In the genomic region with DNA sequence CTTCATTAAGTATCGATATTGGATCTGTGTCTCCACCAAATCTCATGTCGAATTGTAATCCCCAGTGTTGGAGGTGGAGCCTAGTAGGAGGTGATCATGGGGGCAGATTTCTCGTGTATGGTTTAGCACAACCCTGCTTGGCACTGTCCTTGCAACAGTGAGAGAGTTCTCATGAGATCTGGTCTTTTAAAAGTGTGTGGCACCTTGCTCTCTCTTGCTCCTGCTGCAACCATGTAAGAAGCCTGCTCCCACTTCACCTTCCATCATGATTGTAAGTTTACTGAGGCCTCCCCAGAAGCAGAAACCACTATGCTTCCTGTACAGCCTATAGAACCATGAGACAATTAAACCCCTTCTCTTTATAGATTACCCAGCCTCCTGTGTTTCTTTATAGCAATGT, we compare ENCODE assay signal across 24 cellular contexts.
DNase-seq lines count a peak whose midpoint lies in the region; ATAC-seq and TF ChIP-seq lines count a peak whose summit lies in the region.
"Had no signal": no experiment of that assay in that cellular context is flagged by ENCODE, and none has a peak within 500 bp of the region (broad histone marks: within the 10 kb centered on the region; RNA-seq: fewer than 3 reads in every experiment).

No MANE protein-coding gene starts in this region.

- no peak overlapping the region for H3K27ac Mint-ChIP-seq in activated CD8-positive, alpha-beta memory T cell treated with anti-CD3 and anti-CD28 coated beads, Interleukin-2, amount 10 ng/mL, durations not matched to agents 7 days and 5 days
- H3K27ac Mint-ChIP-seq: CD14-positive monocyte; CD4-positive, alpha-beta memory T cell; CD4-positive, CD25-positive, alpha-beta regulatory T cell; CD8-positive, alpha-beta memory T cell had no signal

- H3K27me3 ChIP-seq in vagina (no peaks in the 10 kb centered on the region), right lobe of liver (no peaks in the 10 kb centered on the region)
- H3K27me3 ChIP-seq: BE2C, BLaER1 had no signal

- no peak overlapping the region for H3K4me3 Mint-ChIP-seq in activated CD8-positive, alpha-beta memory T cell treated with anti-CD3 and anti-CD28 coated beads, Interleukin-2, amount 10 ng/mL, durations not matched to agents 7 days and 5 days
- H3K4me3 Mint-ChIP-seq: CD14-positive monocyte; CD4-positive, alpha-beta memory T cell; CD4-positive, CD25-positive, alpha-beta regulatory T cell; CD8-positive, alpha-beta memory T cell had no signal

- H3K9me3 ChIP-seq in vagina (no peaks in the 10 kb centered on the region), right lobe of liver (no peaks in the 10 kb centered on the region)
- H3K9me3 ChIP-seq: BE2C had no signal

- no peaks in the 10 kb centered on the region for H3K27me3 Mint-ChIP-seq in activated CD8-positive, alpha-beta memory T cell treated with anti-CD3 and anti-CD28 coated beads, Interleukin-2, amount 10 ng/mL, durations not matched to agents 7 days and 5 days
- H3K27me3 Mint-ChIP-seq: CD4-positive, CD25-positive, alpha-beta regulatory T cell had no signal

- no peak for ATAC-seq in activated CD8-positive, alpha-beta memory T cell treated with anti-CD3 and anti-CD28 coated beads, Interleukin-2, amount 10 ng/mL, durations not matched to agents 7 days and 5 days
- ATAC-seq in right lobe of liver: no peak
- ATAC-seq: GM12878 had no signal

- H3K27ac ChIP-seq in vagina (no peak overlapping the region), right lobe of liver (no peak overlapping the region)
- H3K27ac ChIP-seq: BLaER1 had no signal

- intact Hi-C loops in vagina (cut with DNase I): no loop called here
- intact Hi-C loops in posterior cingulate gyrus (cut with DNase I): no loop called here
- intact Hi-C loops in right lobe of liver (cut with DNase I): no loop called here

- H3K4me1 ChIP-seq in vagina (no peaks in the 10 kb centered on the region), right lobe of liver (no peaks in the 10 kb centered on the region)
- H3K4me1 ChIP-seq: BE2C, BLaER1 had no signal

- peak; percentile 3 for DNase-seq in activated CD8-positive, alpha-beta memory T cell treated with anti-CD3 and anti-CD28 coated beads, Interleukin-2, amount 10 ng/mL, durations not matched to agents 7 days and 5 days
- no peak for DNase-seq in activated CD8-positive, alpha-beta memory T cell treated with anti-CD3 and anti-CD28 coated beads, Interleukin-2, amount 50 U/mL, for 48 hours
- DNase-seq in mesenteric fat pad (ENCODE audit: low spot score) (peak; percentile 8), vagina (ENCODE audit: extremely low spot score in 2 of 2) (peak; percentile 34 to 52), posterior cingulate gyrus (no peak), right lobe of liver (no peak)
- DNase-seq: 8988T; ACHN; BE2C; C1 segment of cervical spinal cord; CD4-positive, alpha-beta memory T cell; CD4-positive, CD25-positive, alpha-beta regulatory T cell; CD8-positive, alpha-beta memory T cell; COR-L47; DMS 273 treated with DMSO at 0.1 percent for 48 hours; DMS153; DMS53; DMS79; DND-41; EL; GDM1 had no signal

- 38% methylated on average over 3 of the region's 3 CpGs for WGBS in right lobe of liver (ENCODE audit: insufficient coverage, low coverage, low lambda C conversion rate, missing lambda C conversion rate)

- H3K36me3 ChIP-seq in vagina: no peaks in the 10 kb centered on the region
- H3K36me3 ChIP-seq in right lobe of liver: no peaks in the 10 kb centered on the region
- H3K36me3 ChIP-seq: BE2C, BLaER1 had no signal

- TF ChIP-seq POLR2A in vagina (IDR thresholded peaks at IDR 0.05) (no peak), right lobe of liver (IDR thresholded peaks at IDR 0.05) (no peak)

- peaks cover 4% of the 10 kb centered on the region for H3K9me3 Mint-ChIP-seq in activated CD8-positive, alpha-beta memory T cell treated with anti-CD3 and anti-CD28 coated beads, Interleukin-2, amount 10 ng/mL, durations not matched to agents 7 days and 5 days (ENCODE audit: low read depth)

- CTCF ChIA-PET in activated CD8-positive, alpha-beta memory T cell treated with anti-CD3 and anti-CD28 coated beads, Interleukin-2, amount 10 ng/mL, durations not matched to agents 7 days and 5 days (lab: Charles Lee): no interaction called here

- TF ChIP-seq CTCF in vagina (IDR thresholded peaks at IDR 0.05) (no peak), right lobe of liver (IDR thresholded peaks at IDR 0.05) (no peak)

- H3K4me3 ChIP-seq in vagina (no peak overlapping the region), right lobe of liver (no peak overlapping the region)
- H3K4me3 ChIP-seq: BLaER1, GM12878 had no signal

- H3K36me3 Mint-ChIP-seq in activated CD8-positive, alpha-beta memory T cell treated with anti-CD3 and anti-CD28 coated beads, Interleukin-2, amount 10 ng/mL, durations not matched to agents 7 days and 5 days: no peaks in the 10 kb centered on the region
- H3K36me3 Mint-ChIP-seq: CD14-positive monocyte; CD4-positive, CD25-positive, alpha-beta regulatory T cell; CD8-positive, alpha-beta memory T cell had no signal

- no peaks in the 10 kb centered on the region for H3K4me1 Mint-ChIP-seq in activated CD8-positive, alpha-beta memory T cell treated with anti-CD3 and anti-CD28 coated beads, Interleukin-2, amount 10 ng/mL, durations not matched to agents 7 days and 5 days
- H3K4me1 Mint-ChIP-seq: CD14-positive monocyte; CD4-positive, alpha-beta memory T cell; CD4-positive, CD25-positive, alpha-beta regulatory T cell; CD8-positive, alpha-beta memory T cell had no signal

Comparison
In these comparisons a context has a peak if more than half of its experiments do, and no peak if none do; other contexts are left out.
1. DNase-seq: peak in activated CD8-positive, alpha-beta memory T cell treated with anti-CD3 and anti-CD28 coated beads, Interleukin-2, amount 10 ng/mL, durations not matched to agents 7 days and 5 days (single experiment), mesenteric fat pad (single experiment) and vagina (2 of 2); none in activated CD8-positive, alpha-beta memory T cell treated with anti-CD3 and anti-CD28 coated beads, Interleukin-2, amount 50 U/mL, for 48 hours (single experiment), posterior cingulate gyrus (0 of 10) and right lobe of liver (0 of 3).